Comparison of ENCODE assay signal across 17 cellular contexts in genomic region chr6:68636710-68637470, GRCh38. TPM values are rescaled to one million over a fixed set of nuclear protein-coding genes. Genes with fewer than 3 reads are reported as not detected.
A peak's percentile ranks its signal among the peaks of the same experiment; 100 is the strongest.
DNase-seq lines count a peak whose midpoint lies in the region; ATAC-seq, FAIRE-seq and TF ChIP-seq lines count a peak whose summit lies in the region.
"Had no signal": no experiment of that assay in that cellular context is flagged by ENCODE, and none has a peak within 500 bp of the region (broad histone marks: within the 10 kb centered on the region; RNA-seq: fewer than 3 reads in every experiment).

No MANE protein-coding gene starts in this region.

- no peak for DNase-seq in MM.1S
- DNase-seq in astrocyte (ENCODE audit: low read depth), result no peak
- DNase-seq in left lung, result no peak
- DNase-seq in substantia nigra (lab: John Stamatoyannopoulos, UW), result no peak
- DNase-seq in stimulated activated naive CD4-positive, alpha-beta T cell treated with Interleukin-2 at 50 U/mL for 16 hours (lab: John Stamatoyannopoulos, UW), result no peak
- no peak for DNase-seq in HEK293T (ENCODE audit: extremely low spot score)
- DNase-seq in SIG-M5 (lab: John Stamatoyannopoulos, UW), result no peak
- DNase-seq in effector memory CD8-positive, alpha-beta T cell, result no peak
- DNase-seq: activated CD4-positive, alpha-beta T cell treated with anti-CD3 and anti-CD28 coated beads, Interleukin-2, amount 50 U/mL, for 1 hour; kidney glomerular epithelial cell; NCI-H2029; stimulated activated CD4-positive, alpha-beta T cell treated with anti-CD3 and anti-CD28 coated beads, Interleukin-4, amount 100 ng/mL, for 1 hour had no signal

- H3K9me3 ChIP-seq in MM.1S (replicated peaks; ENCODE audit: insufficient read depth, low read length) (no peaks in the 10 kb centered on the region), astrocyte (ENCODE audit: insufficient read depth, low read depth, low read length) (no peaks in the 10 kb centered on the region), left lung (no peaks in the 10 kb centered on the region)

- peak overlapping the region; percentile 24 for H3K4me3 Mint-ChIP-seq in astrocyte (ENCODE audit: unreplicated experiment)
- H3K4me3 Mint-ChIP-seq in effector memory CD8-positive, alpha-beta T cell, result no peak overlapping the region

- no peak overlapping the region for H3K27ac ChIP-seq in MM.1S (ENCODE audit: low read length)
- H3K27ac ChIP-seq in astrocyte (ENCODE audit: low read depth, low read length), result no peak overlapping the region
- no peak overlapping the region for H3K27ac ChIP-seq in left lung
- peak overlapping the region; percentile 90 for H3K27ac ChIP-seq in substantia nigra (ENCODE audit: low read depth, low read length, poor library complexity, severe bottlenecking)
- H3K27ac ChIP-seq: parathyroid adenoma had no signal

- CTCF ChIA-PET in HEK293T (lab: Yijun Ruan, JAX), result interaction anchor here (0.6 to 2.3 kb wide), 10 partner anchors 12 to 1176 kb away, joined by 3 to 14 read pairs (median 4); no protein-coding TSS in a partner anchor

- no peak overlapping the region for H3K27ac Mint-ChIP-seq in astrocyte (ENCODE audit: unreplicated experiment)
- no peak overlapping the region for H3K27ac Mint-ChIP-seq in effector memory CD8-positive, alpha-beta T cell

- H3K4me1 ChIP-seq in MM.1S (ENCODE audit: low read length) (peaks cover 3% of the 10 kb centered on the region; the same call in 1 of the 2 replicates), astrocyte (ENCODE audit: insufficient read depth, low read length) (no peaks in the 10 kb centered on the region), left lung (peaks cover 0 to 24% of the 10 kb centered on the region in 2 donors)
- H3K4me1 ChIP-seq: parathyroid adenoma had no signal

- H3K9ac ChIP-seq in MM.1S (ENCODE audit: low read length) (no peak overlapping the region), astrocyte (ENCODE audit: low read length) (no peak overlapping the region)
- H3K9ac ChIP-seq: parathyroid adenoma had no signal

- peak overlapping the region; percentile 78 for H3K4me2 ChIP-seq in MM.1S (ENCODE audit: low read depth, low read length)
- peak overlapping the region; percentile 46 for H3K4me2 ChIP-seq in astrocyte (ENCODE audit: low read length)

- no peaks in the 10 kb centered on the region for H3K36me3 Mint-ChIP-seq in astrocyte (ENCODE audit: low read depth, unreplicated experiment)
- no peaks in the 10 kb centered on the region for H3K36me3 Mint-ChIP-seq in effector memory CD8-positive, alpha-beta T cell (ENCODE audit: insufficient read depth)

- H3F3A ChIP-seq in MM.1S (ENCODE audit: insufficient read depth, low read length), result peaks cover 6% of the 10 kb centered on the region; the same call in 1 of the 2 replicates

- H2AFZ ChIP-seq in MM.1S (ENCODE audit: low read length) (no peak overlapping the region), astrocyte (ENCODE audit: low read depth, low read length) (no peak overlapping the region)

- peak overlapping the region; percentile 35; the same call in 1 of the 2 replicates for H3K4me3 ChIP-seq in MM.1S (ENCODE audit: low read length)
- peak overlapping the region; percentile 16 for H3K4me3 ChIP-seq in astrocyte (ENCODE audit: insufficient read depth, low read depth, low read length)
- peak overlapping the region; percentile 47 to 57 for H3K4me3 ChIP-seq in left lung

- intact Hi-C loops in left lung (cut with DNase I), result loop anchor here in 1 of 2 donors (5.0 kb wide), 1 partner anchor 140 kb away; no protein-coding TSS in a partner anchor

- H3K9me3 Mint-ChIP-seq in astrocyte (ENCODE audit: unreplicated experiment), result no peaks in the 10 kb centered on the region
- peaks cover 0 to 4% of the 10 kb centered on the region in 2 donors for H3K9me3 Mint-ChIP-seq in effector memory CD8-positive, alpha-beta T cell

- ATAC-seq in left lung, result no peak
- ATAC-seq in effector memory CD8-positive, alpha-beta T cell (replicated peaks), result no peak
- ATAC-seq: GM12878, HCT116, HepG2 had no signal

- H3K27me3 ChIP-seq in MM.1S (replicated peaks; ENCODE audit: insufficient read depth, low read length) (no peaks in the 10 kb centered on the region), astrocyte (ENCODE audit: insufficient read depth, low read length) (peaks cover 35% of the 10 kb centered on the region), left lung (peaks cover 15 to 61% of the 10 kb centered on the region in 2 donors)

- no peaks in the 10 kb centered on the region for H3K9me2 ChIP-seq in MM.1S (replicated peaks; ENCODE audit: insufficient read depth, low read length)

- peaks cover 29% of the 10 kb centered on the region for H3K27me3 Mint-ChIP-seq in astrocyte (ENCODE audit: low read depth, unreplicated experiment)
- H3K27me3 Mint-ChIP-seq in effector memory CD8-positive, alpha-beta T cell, result peaks cover 17 to 36% of the 10 kb centered on the region in 2 donors

- no peak for FAIRE-seq in astrocyte (lab: Jason Lieb, UNC)
- FAIRE-seq: GM12878, HepG2 had no signal

- TF ChIP-seq CTCF in MM.1S (IDR thresholded peaks at IDR 0.05; ENCODE audit: low read length) (no peak), astrocyte (IDR thresholded peaks at IDR 0.05; ENCODE audit: insufficient read depth, low read depth, low read length) (no peak), left lung (IDR thresholded peaks at IDR 0.05) (no peak)

- POLR2A ChIA-PET in HEK293T (lab: Yijun Ruan, JAX), result interaction anchor here (0.9 to 3.1 kb wide), 3 partner anchors 8 to 77 kb away, joined by 3 to 25 read pairs (median 4); no protein-coding TSS in a partner anchor

- no peaks in the 10 kb centered on the region for H3K36me3 ChIP-seq in MM.1S (replicated peaks; ENCODE audit: insufficient read depth, low read length)
- H3K36me3 ChIP-seq in astrocyte (ENCODE audit: insufficient read depth, low read length), result no peaks in the 10 kb centered on the region
- no peaks in the 10 kb centered on the region for H3K36me3 ChIP-seq in left lung

- H4K20me1 ChIP-seq in MM.1S (ENCODE audit: insufficient read depth, low read length) (no peaks in the 10 kb centered on the region), astrocyte (ENCODE audit: insufficient read depth, low read length) (no peaks in the 10 kb centered on the region)

- H3K79me2 ChIP-seq in MM.1S (ENCODE audit: low read length), result no peaks in the 10 kb centered on the region
- H3K79me2 ChIP-seq in astrocyte (ENCODE audit: insufficient read depth, low read length), result no peaks in the 10 kb centered on the region
- H3K79me2 ChIP-seq: parathyroid adenoma had no signal

- H3K4me1 Mint-ChIP-seq in astrocyte (ENCODE audit: low read depth, unreplicated experiment), result peaks cover 9% of the 10 kb centered on the region
- peaks cover 0 to 14% of the 10 kb centered on the region in 2 donors for H3K4me1 Mint-ChIP-seq in effector memory CD8-positive, alpha-beta T cell (ENCODE audit: low read depth in 2 of 2)

TF ChIP-seq in HEK293T, 16 proteins besides CTCF, POLR2A, EP300 and RAD21:
- TF ChIP-seq TARDBP (IDR thresholded peaks at IDR 0.05), result no peak
- no peak for TF ChIP-seq FOXM1 (IDR thresholded peaks at IDR 0.05; ENCODE audit: borderline replicate concordance)
- TF ChIP-seq LEF1 (IDR thresholded peaks at IDR 0.05; ENCODE audit: borderline replicate concordance), result no peak
- no peak for TF ChIP-seq BHLHE40 (IDR thresholded peaks at IDR 0.05; ENCODE audit: borderline replicate concordance)
- TF ChIP-seq ZNF384 (IDR thresholded peaks at IDR 0.05), result no peak
- no peak for TF ChIP-seq ELF4 (IDR thresholded peaks at IDR 0.05)
- no peak for TF ChIP-seq CTBP1 (IDR thresholded peaks at IDR 0.05; ENCODE audit: borderline replicate concordance)
- TF ChIP-seq FOXA1 (IDR thresholded peaks at IDR 0.05), result no peak
- TF ChIP-seq ARNT (IDR thresholded peaks at IDR 0.05), result no peak
- no peak for TF ChIP-seq SUZ12 (IDR thresholded peaks at IDR 0.05)
- no peak for TF ChIP-seq NFRKB (IDR thresholded peaks at IDR 0.05)
- TF ChIP-seq PKNOX1 (IDR thresholded peaks at IDR 0.05), result no peak

RNA-seq across cellular contexts. Expression of gene ADGRB3, which starts 1.8 kb away (rescaled TPM):
- total RNA-seq in astrocyte (0.77 and 0.87 TPM in 2 replicates), left lung (1 to 10 TPM; 2.0 to 2.9 TPM)
- total RNA-seq: chondrocyte, HepG2 had no signal
